In genomic region chr19:4122480-4122879, GRCh38 we compare ENCODE assay signal across 9 cellular contexts. TPM values are rescaled to one million over a fixed set of nuclear protein-coding genes. Genes with fewer than 3 reads are reported as not detected.
A peak's percentile ranks its signal among the peaks of the same experiment; 100 is the strongest.
DNase-seq lines count a peak whose midpoint lies in the region; ATAC-seq and TF ChIP-seq lines count a peak whose summit lies in the region.
"Had no signal": no experiment of that assay in that cellular context is flagged by ENCODE, and none has a peak within 500 bp of the region (broad histone marks: within the 10 kb centered on the region; RNA-seq: fewer than 3 reads in every experiment).

No MANE protein-coding gene starts in this region.

- no peak overlapping the region for H2BK12ac ChIP-seq in neuronal stem cell (ENCODE audit: low read length)

- no peak overlapping the region for H3K23ac ChIP-seq in neuronal stem cell (ENCODE audit: low read depth, low read length, poor library complexity)

- no peak overlapping the region for H2BK120ac ChIP-seq in neuronal stem cell (ENCODE audit: low read depth, low read length)

- H3K27me3 Mint-ChIP-seq in CD8-positive, alpha-beta T cell (ENCODE audit: low read depth): no peaks in the 10 kb centered on the region

- H3K9ac ChIP-seq in OCI-LY3 (ENCODE audit: low read length) (peak overlapping the region; percentile 98), endocrine pancreas (ENCODE audit: control insufficient read depth, insufficient read depth, low read length) (peak overlapping the region; percentile 78), neuronal stem cell (ENCODE audit: low read depth, low read length, poor library complexity) (peak overlapping the region; percentile 89)

- H3K4me1 ChIP-seq in CD8-positive, alpha-beta T cell (ENCODE audit: insufficient read depth, low read length): peaks cover 17% of the 10 kb centered on the region
- H3K4me1 ChIP-seq in OCI-LY3 (ENCODE audit: low read length) (peaks cover 12% of the 10 kb centered on the region), endocrine pancreas (ENCODE audit: control insufficient read depth, insufficient read depth, low read length) (no peaks in the 10 kb centered on the region), neuronal stem cell (ENCODE audit: control insufficient read depth in 2 of 2, insufficient read depth in 1 of 2, low read depth in 1 of 2, low read length in 2 of 2) (peaks cover 7 to 8% of the 10 kb centered on the region in 2 donors)

- intact Hi-C loops in CD8-positive, alpha-beta T cell (cut with DNase I, micrococcal nuclease): loop anchor here (5.0 kb wide), 2 partner anchors 115 to 360 kb away; partner anchors contain the start of genes APBA3 (in 1 of the 2), MRPL54 (in 1 of the 2) and PIAS4 (in 1 of the 2)
- intact Hi-C loops in left colon (cut with DNase I, micrococcal nuclease): no loop called here

- POLR2A ChIA-PET in CD8-positive, alpha-beta T cell (lab: Charles Lee): no interaction called here

- no peak overlapping the region for H3K18ac ChIP-seq in neuronal stem cell (ENCODE audit: low read length)

- peak overlapping the region; percentile 91 for H3K27ac Mint-ChIP-seq in CD8-positive, alpha-beta T cell

- H2BK5ac ChIP-seq in neuronal stem cell (ENCODE audit: low read length): peak overlapping the region; percentile 83

- H3K79me1 ChIP-seq in neuronal stem cell (ENCODE audit: low read depth, low read length): peaks cover 18% of the 10 kb centered on the region

- H3K14ac ChIP-seq in neuronal stem cell (ENCODE audit: low read length): no peak overlapping the region

- H4K91ac ChIP-seq in neuronal stem cell (ENCODE audit: low read depth, low read length, poor library complexity): no peak overlapping the region

- peak overlapping the region; percentile 43 for H2AK5ac ChIP-seq in neuronal stem cell (ENCODE audit: low read depth, low read length)

- no peak for ATAC-seq in CD8-positive, alpha-beta T cell
- no peak for ATAC-seq in left colon

- H3K79me2 ChIP-seq in OCI-LY3 (ENCODE audit: low read length): peaks cover 50% of the 10 kb centered on the region

- H3K4me3 ChIP-seq in CD8-positive, alpha-beta T cell (ENCODE audit: low read depth, low read length): peak overlapping the region; percentile 59
- peak overlapping the region; percentile 100 for H3K4me3 ChIP-seq in OCI-LY3 (ENCODE audit: low read length)
- H3K4me3 ChIP-seq in endocrine pancreas (ENCODE audit: control insufficient read depth, insufficient read depth, low read length): peak overlapping the region; percentile 47
- peak overlapping the region; percentile 58 to 100 for H3K4me3 ChIP-seq in neuronal stem cell (ENCODE audit: low read length in 2 of 2)

- peaks cover 17% of the 10 kb centered on the region for H4K20me1 ChIP-seq in OCI-LY3 (ENCODE audit: insufficient read depth, low read length)

- CTCF ChIA-PET in CD8-positive, alpha-beta T cell (lab: Charles Lee): interaction anchor here (0.7 kb wide), 1 partner anchor 7 kb away, joined by 4 read pairs; no protein-coding TSS in a partner anchor

- TF ChIP-seq CTCF in CD8-positive, alpha-beta T cell (IDR thresholded peaks at IDR 0.05): no peak
- TF ChIP-seq CTCF in OCI-LY3 (IDR thresholded peaks at IDR 0.05; ENCODE audit: low read depth, low read length): no peak

- H3K27me3 ChIP-seq in CD8-positive, alpha-beta T cell (ENCODE audit: insufficient read depth, low read length): no peaks in the 10 kb centered on the region
- H3K27me3 ChIP-seq in OCI-LY3 (ENCODE audit: low read depth, low read length): no peaks in the 10 kb centered on the region
- H3K27me3 ChIP-seq in endocrine pancreas (ENCODE audit: control insufficient read depth, insufficient read depth, low read length): no peaks in the 10 kb centered on the region
- H3K27me3 ChIP-seq in neuronal stem cell (ENCODE audit: control insufficient read depth in 3 of 3, insufficient read depth in 3 of 3, low read depth in 1 of 3, low read length in 3 of 3): no peaks in the 10 kb centered on the region

- no peak for DNase-seq in CD8-positive, alpha-beta T cell
- no peak for DNase-seq in neuronal stem cell (ENCODE audit: low spot score)
- no peak for DNase-seq in C1 segment of cervical spinal cord (lab: John Stamatoyannopoulos, UW)
- DNase-seq in NCI-H748 (lab: John Stamatoyannopoulos, UW; ENCODE audit: unreplicated experiment): no peak
- DNase-seq in left colon: no peak
- no peak for DNase-seq in kidney tubule cell (ENCODE audit: low spot score)
- DNase-seq: NCI-H524 had no signal

- no peak overlapping the region for H3K4ac ChIP-seq in neuronal stem cell (ENCODE audit: low read length)

- H3K9me3 ChIP-seq in CD8-positive, alpha-beta T cell (ENCODE audit: low read length): no peaks in the 10 kb centered on the region
- H3K9me3 ChIP-seq in OCI-LY3 (ENCODE audit: insufficient read depth, low read length) (no peaks in the 10 kb centered on the region), endocrine pancreas (ENCODE audit: control insufficient read depth, low read length) (no peaks in the 10 kb centered on the region), neuronal stem cell (replicated peaks in 1 of 2; ENCODE audit: control insufficient read depth in 2 of 2, insufficient read depth in 1 of 2, low read depth in 1 of 2, low read length in 2 of 2) (no peaks in the 10 kb centered on the region)

- peak overlapping the region; percentile 52 for H3K27ac ChIP-seq in CD8-positive, alpha-beta T cell (ENCODE audit: low read depth, low read length)
- H3K27ac ChIP-seq in OCI-LY3 (ENCODE audit: low read length) (peak overlapping the region; percentile 47; the same call in 1 of the 2 replicates), neuronal stem cell (replicated peaks; ENCODE audit: low read length) (no peak overlapping the region)

- H3K4me2 ChIP-seq in OCI-LY3 (ENCODE audit: low read length) (peak overlapping the region; percentile 100), neuronal stem cell (ENCODE audit: insufficient read depth, low read length, poor library complexity, severe bottlenecking) (peak overlapping the region; percentile 80)

- H3K4me1 Mint-ChIP-seq in CD8-positive, alpha-beta T cell (ENCODE audit: low read depth): peaks cover 26% of the 10 kb centered on the region

- H2BK15ac ChIP-seq in neuronal stem cell (ENCODE audit: low read length): no peak overlapping the region

- H3K4me3 Mint-ChIP-seq in CD8-positive, alpha-beta T cell: peak overlapping the region; percentile 93

- no peak overlapping the region for H2AFZ ChIP-seq in OCI-LY3 (ENCODE audit: low read depth, low read length)
- no peak overlapping the region for H2AFZ ChIP-seq in neuronal stem cell (ENCODE audit: low read length)

- no CpG with 5 or more reads among the region's 5 CpGs for WGBS in neuronal stem cell (ENCODE audit: extremely low coverage in 2 of 2, insufficient read length in 2 of 2, insufficient replicate concordance in 1 of 2), 2 donors

- H3K36me3 Mint-ChIP-seq in CD8-positive, alpha-beta T cell: peaks cover 18% of the 10 kb centered on the region

- H3K9me3 Mint-ChIP-seq in CD8-positive, alpha-beta T cell: no peaks in the 10 kb centered on the region

- no peak overlapping the region for H4K8ac ChIP-seq in neuronal stem cell (ENCODE audit: low read depth, low read length)

- no peaks in the 10 kb centered on the region for H3K36me3 ChIP-seq in CD8-positive, alpha-beta T cell (ENCODE audit: insufficient read depth, low read length)
- H3K36me3 ChIP-seq in OCI-LY3 (replicated peaks; ENCODE audit: low read depth, low read length): peaks cover 3% of the 10 kb centered on the region
- no peaks in the 10 kb centered on the region for H3K36me3 ChIP-seq in endocrine pancreas (ENCODE audit: control insufficient read depth, insufficient read depth, low read length)
- peaks cover 9 to 26% of the 10 kb centered on the region in 2 donors for H3K36me3 ChIP-seq in neuronal stem cell (replicated peaks in 1 of 2; ENCODE audit: control insufficient read depth in 2 of 2, insufficient read depth in 2 of 2, low read length in 2 of 2)

RNA-seq across cellular contexts. Expression of gene MAP2K2, which starts 1.4 kb away (rescaled TPM):
- 10 to 100 TPM; 73.9 to 76.8 TPM for total RNA-seq in CD8-positive, alpha-beta T cell
- 165 TPM for polyA plus RNA-seq in neuronal stem cell (2013, experiment 1 of 2)
- polyA plus RNA-seq in neuronal stem cell (2013, experiment 2 of 2): 164 TPM
- total RNA-seq in left colon: 100 to 1,000 TPM; 208 to 229 TPM

RNA-seq across cellular contexts. Expression of gene CREB3L3, which starts 31.0 kb away (rescaled TPM):
- total RNA-seq in CD8-positive, alpha-beta T cell: not detected
- 0.11 TPM for polyA plus RNA-seq in neuronal stem cell (2013, experiment 1 of 2)
- polyA plus RNA-seq in neuronal stem cell (2013, experiment 2 of 2): 0.07 TPM
- total RNA-seq in left colon: 1 to 10 TPM; 6.7 to 7.0 TPM

RNA-seq across cellular contexts. Expression of gene ZBTB7A, which starts 55.8 kb away (rescaled TPM):
- 10 to 100 TPM; 58.2 to 64.5 TPM for total RNA-seq in CD8-positive, alpha-beta T cell
- 9.3 TPM for polyA plus RNA-seq in neuronal stem cell (2013, experiment 1 of 2)
- polyA plus RNA-seq in neuronal stem cell (2013, experiment 2 of 2): 10.2 TPM
- total RNA-seq in left colon: 100 to 1,000 TPM; 110 to 124 TPM

RNA-seq across cellular contexts. Expression of gene SIRT6, which starts 59.9 kb away (rescaled TPM):
- 10 to 100 TPM; 12.0 to 13.0 TPM for total RNA-seq in CD8-positive, alpha-beta T cell
- 14.7 TPM for polyA plus RNA-seq in neuronal stem cell (2013, experiment 1 of 2)
- 15.1 TPM for polyA plus RNA-seq in neuronal stem cell (2013, experiment 2 of 2)
- 100 to 1,000 TPM in 1 of 2 donors, 10 to 100 TPM in 1; 96.1 to 149 TPM for total RNA-seq in left colon

Comparison
In these comparisons a context has a peak if more than half of its experiments do, and no peak if none do; other contexts are left out.
1. H3K4me3 ChIP-seq: peak in every context shown above with its lines; median percentile 100 in OCI-LY3; 79 in neuronal stem cell; 59 in CD8-positive, alpha-beta T cell; 47 in endocrine pancreas.
2. RNA of gene CREB3L3, which starts 31.0 kb away (total RNA-seq): 6.7 to 7.0 TPM in left colon; not detected in CD8-positive, alpha-beta T cell; every median in the first group is over 4 times any median in the second.
3. intact Hi-C loops: an anchor here in CD8-positive, alpha-beta T cell (5.0 kb wide); none called in left colon.
4. Peak in every context shown above with its lines, with median percentiles within 50 percentile points of each other: H3K9ac ChIP-seq.